Comparison of ENCODE assay signal across 25 cellular contexts in the genomic region with DNA sequence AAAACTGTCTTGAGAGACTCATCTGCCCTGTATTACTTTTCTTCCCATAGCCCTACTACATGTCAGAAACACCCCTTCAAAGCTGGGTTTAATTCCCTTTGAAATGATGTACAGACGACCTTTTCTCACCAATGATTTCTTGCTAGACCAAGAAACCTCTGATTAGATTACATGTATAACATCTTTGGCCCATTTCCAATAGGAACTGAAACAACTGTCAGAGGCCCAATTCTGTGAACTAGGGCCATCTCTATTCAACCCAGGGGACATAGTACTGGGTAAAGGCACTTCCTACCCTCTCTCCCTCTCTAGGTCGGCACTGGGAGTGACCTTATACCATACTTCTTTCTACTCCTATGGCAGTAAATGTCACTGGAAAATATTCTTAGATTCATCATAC. TPM values are rescaled to one million over a fixed set of nuclear protein-coding genes. Genes with fewer than 3 reads are reported as not detected.
DNase-seq lines count a peak whose midpoint lies in the region; ATAC-seq and TF ChIP-seq lines count a peak whose summit lies in the region.
"Had no signal": no experiment of that assay in that cellular context is flagged by ENCODE, and none has a peak within 500 bp of the region (broad histone marks: within the 10 kb centered on the region; RNA-seq: fewer than 3 reads in every experiment).

No MANE protein-coding gene starts in this region.

- H3K4me3 ChIP-seq in Karpas-422 (ENCODE audit: low read length) (no peak overlapping the region), HAP-1 (no peak overlapping the region)
- H3K4me3 ChIP-seq: body of pancreas, left ventricle myocardium inferior, PC-9, vagina had no signal

- H3K9me3 ChIP-seq in Karpas-422 (ENCODE audit: low read length) (peaks cover 33% of the 10 kb centered on the region), HAP-1 (peaks cover 12% of the 10 kb centered on the region)
- H3K9me3 ChIP-seq: body of pancreas, vagina had no signal

- peak overlapping the region; percentile 1 for H3K4me2 ChIP-seq in Karpas-422 (ENCODE audit: low read depth, low read length, poor library complexity, severe bottlenecking)
- H3K4me2 ChIP-seq: PC-9 had no signal

- H3K27ac Mint-ChIP-seq in activated B cell treated with CpG ODN at 0.5 μM for 24 hours: peak overlapping the region; percentile 41
- peak overlapping the region; percentile 50 for H3K27ac Mint-ChIP-seq in stimulated activated effector memory CD8-positive, alpha-beta T cell treated with anti-CD3 and anti-CD28 coated beads, Interleukin-12 subunit alpha, Interleukin-12 subunit beta, amount 100 ng/mL, for 72 hours
- H3K27ac Mint-ChIP-seq: activated CD4-positive, alpha-beta memory T cell treated with anti-CD3 and anti-CD28 coated beads for 36 hours; stimulated activated naive CD8-positive, alpha-beta T cell treated with anti-CD3 and anti-CD28 coated beads, Interleukin-15, amount 100 ng/mL, for 72 hours had no signal

- intact Hi-C loops in activated B cell treated with CpG ODN at 0.5 μM for 24 hours (cut with micrococcal nuclease): no loop called here

- H2AFZ ChIP-seq in Karpas-422 (ENCODE audit: low read length): no peak overlapping the region
- H2AFZ ChIP-seq: PC-9 had no signal

- H3K9ac ChIP-seq in Karpas-422 (ENCODE audit: low read length): no peak overlapping the region

- peaks cover 46% of the 10 kb centered on the region for H3K4me1 Mint-ChIP-seq in activated B cell treated with CpG ODN at 0.5 μM for 24 hours
- H3K4me1 Mint-ChIP-seq in stimulated activated effector memory CD8-positive, alpha-beta T cell treated with anti-CD3 and anti-CD28 coated beads, Interleukin-12 subunit alpha, Interleukin-12 subunit beta, amount 100 ng/mL, for 72 hours: peaks cover 61% of the 10 kb centered on the region

- H3K36me3 ChIP-seq in Karpas-422 (ENCODE audit: insufficient read depth, low read length): peaks cover 88% of the 10 kb centered on the region
- peaks cover 33% of the 10 kb centered on the region for H3K36me3 ChIP-seq in HAP-1 (replicated peaks)

- peaks cover 18% of the 10 kb centered on the region for H3K9me3 Mint-ChIP-seq in activated B cell treated with CpG ODN at 0.5 μM for 24 hours
- H3K9me3 Mint-ChIP-seq in stimulated activated effector memory CD8-positive, alpha-beta T cell treated with anti-CD3 and anti-CD28 coated beads, Interleukin-12 subunit alpha, Interleukin-12 subunit beta, amount 100 ng/mL, for 72 hours: no peaks in the 10 kb centered on the region

- H3K9me2 ChIP-seq in Karpas-422 (replicated peaks; ENCODE audit: insufficient read depth, low read length): no peaks in the 10 kb centered on the region

- peaks cover 9% of the 10 kb centered on the region; the same call in 1 of the 2 replicates for H4K20me1 ChIP-seq in Karpas-422 (ENCODE audit: insufficient read depth, low read depth, low read length)

- peaks cover 100% of the 10 kb centered on the region for H3K79me2 ChIP-seq in Karpas-422 (ENCODE audit: low read length)

- CTCF ChIA-PET in activated B cell treated with CpG ODN at 0.5 μM for 24 hours (lab: Charles Lee): no interaction called here

- TF ChIP-seq CTCF in activated B cell treated with CpG ODN at 0.5 μM for 24 hours (IDR thresholded peaks at IDR 0.05): no peak

- in situ Hi-C loops in HAP-1 (cut with MboI; ENCODE audit: low sequenced_read_pairs): loop anchor here (25.0 kb wide), 1 partner anchor 459 kb away; a partner anchor contains a TSS

- no peak overlapping the region for H3K4me3 Mint-ChIP-seq in activated B cell treated with CpG ODN at 0.5 μM for 24 hours
- H3K4me3 Mint-ChIP-seq in stimulated activated effector memory CD8-positive, alpha-beta T cell treated with anti-CD3 and anti-CD28 coated beads, Interleukin-12 subunit alpha, Interleukin-12 subunit beta, amount 100 ng/mL, for 72 hours: no peak overlapping the region
- H3K4me3 Mint-ChIP-seq: activated CD4-positive, alpha-beta memory T cell treated with anti-CD3 and anti-CD28 coated beads for 36 hours; stimulated activated naive CD8-positive, alpha-beta T cell treated with anti-CD3 and anti-CD28 coated beads, Interleukin-15, amount 100 ng/mL, for 72 hours had no signal

- POLR2A ChIA-PET in activated B cell treated with CpG ODN at 0.5 μM for 24 hours (lab: Charles Lee): interaction anchor here (1.9 kb wide), 1 partner anchor 19 kb away, joined by 5 read pairs; a partner anchor contains a TSS

- ATAC-seq in activated B cell treated with CpG ODN at 0.5 μM for 24 hours (ENCODE audit: low read depth): peak; percentile 29
- ATAC-seq in stimulated activated effector memory CD8-positive, alpha-beta T cell treated with anti-CD3 and anti-CD28 coated beads, Interleukin-12 subunit alpha, Interleukin-12 subunit beta, amount 100 ng/mL, for 72 hours: no peak
- ATAC-seq: body of pancreas; stimulated activated naive CD8-positive, alpha-beta T cell treated with anti-CD3 and anti-CD28 coated beads, Interleukin-15, amount 100 ng/mL, for 72 hours had no signal

- H3K4me1 ChIP-seq in Karpas-422 (ENCODE audit: low read length) (peaks cover 34% of the 10 kb centered on the region), HAP-1 (no peaks in the 10 kb centered on the region)

- peak overlapping the region; percentile 14 for H3K27ac ChIP-seq in Karpas-422 (ENCODE audit: low read length)
- H3K27ac ChIP-seq: body of pancreas, left ventricle myocardium inferior, PC-9, vagina had no signal

- H3K27me3 ChIP-seq in Karpas-422 (ENCODE audit: low read length) (no peaks in the 10 kb centered on the region), HAP-1 (ENCODE audit: low read depth) (no peaks in the 10 kb centered on the region)
- H3K27me3 ChIP-seq: body of pancreas, vagina had no signal

- H3K36me3 Mint-ChIP-seq in activated B cell treated with CpG ODN at 0.5 μM for 24 hours (ENCODE audit: low read depth): peaks cover 68% of the 10 kb centered on the region
- H3K36me3 Mint-ChIP-seq in stimulated activated effector memory CD8-positive, alpha-beta T cell treated with anti-CD3 and anti-CD28 coated beads, Interleukin-12 subunit alpha, Interleukin-12 subunit beta, amount 100 ng/mL, for 72 hours: peaks cover 73% of the 10 kb centered on the region

- no peaks in the 10 kb centered on the region for H3K27me3 Mint-ChIP-seq in activated B cell treated with CpG ODN at 0.5 μM for 24 hours
- H3K27me3 Mint-ChIP-seq: activated CD4-positive, alpha-beta memory T cell treated with anti-CD3 and anti-CD28 coated beads for 36 hours; stimulated activated naive CD8-positive, alpha-beta T cell treated with anti-CD3 and anti-CD28 coated beads, Interleukin-15, amount 100 ng/mL, for 72 hours had no signal

- DNase-seq in SIG-M5 treated with dmso at 0.1 percent for 504 hours (lab: John Stamatoyannopoulos, UW; ENCODE audit: unreplicated experiment) (peak; percentile 12), SIG-M5 (lab: John Stamatoyannopoulos, UW) (no peak), Karpas-422 (peak; percentile 92), activated B cell treated with CpG ODN at 0.5 μM for 24 hours (no peak), NCI-H1105 treated with DMSO at 0.1 percent for 48 hours (lab: John Stamatoyannopoulos, UW) (no peak), COR-L47 (lab: John Stamatoyannopoulos, UW) (no peak), HAP-1 (ENCODE audit: low spot score in 2 of 2) (no peak)
- no peak for DNase-seq in stimulated activated effector memory CD8-positive, alpha-beta T cell treated with anti-CD3 and anti-CD28 coated beads, Interleukin-12 subunit alpha, Interleukin-12 subunit beta, amount 100 ng/mL, for 72 hours (ENCODE audit: low spot score in 2 of 2)
- DNase-seq: activated CD4-positive, alpha-beta memory T cell treated with anti-CD3 and anti-CD28 coated beads for 36 hours; activated effector memory CD4-positive, alpha-beta T cell treated with anti-CD3 and anti-CD28 coated beads, Interleukin-2, amount 50 U/mL, for 16 hours; body of pancreas; DMS79 treated with DMSO at 0.1 percent for 48 hours; GF-D8; islet precursor cell; KG1; left ventricle myocardium inferior; MM.1S; NCI-H1694; NCI-H510A; nucleus accumbens; PC-9; Right ventricle myocardium superior; stimulated activated naive CD8-positive, alpha-beta T cell treated with anti-CD3 and anti-CD28 coated beads, Interleukin-15, amount 100 ng/mL, for 72 hours; T1000 had no signal

RNA-seq across cellular contexts. Expression of a gene that starts 19.4 kb away (rescaled TPM):
- 42.5 and 77.1 TPM in 2 replicates for total RNA-seq in Karpas-422 (2014; rRNA removed; shearing (Covaris generic); ENCODE audit: low replicate concordance)
- 34.4 and 38.1 TPM in 2 replicates for total RNA-seq in activated B cell treated with CpG ODN at 0.5 μM for 24 hours

RNA-seq across cellular contexts. Expression of a gene that starts 19.8 kb away (rescaled TPM):
- 414 and 529 TPM in 2 replicates for total RNA-seq in Karpas-422 (2014; rRNA removed; shearing (Covaris generic); ENCODE audit: low replicate concordance)
- total RNA-seq in activated B cell treated with CpG ODN at 0.5 μM for 24 hours: 164 and 184 TPM in 2 replicates

Comparison
In these comparisons a context has a peak if more than half of its experiments do, and no peak if none do; other contexts are left out.
1. DNase-seq: peak in SIG-M5 treated with dmso at 0.1 percent for 504 hours (single experiment) and Karpas-422 (single experiment); none in SIG-M5 (single experiment), activated B cell treated with CpG ODN at 0.5 μM for 24 hours (single experiment), stimulated activated effector memory CD8-positive, alpha-beta T cell treated with anti-CD3 and anti-CD28 coated beads, Interleukin-12 subunit alpha, Interleukin-12 subunit beta, amount 100 ng/mL, for 72 hours (0 of 2), NCI-H1105 treated with DMSO at 0.1 percent for 48 hours (single experiment), COR-L47 (single experiment) and HAP-1 (0 of 2).